Comparison of ENCODE assay signal across 22 cellular contexts in the genomic region with DNA sequence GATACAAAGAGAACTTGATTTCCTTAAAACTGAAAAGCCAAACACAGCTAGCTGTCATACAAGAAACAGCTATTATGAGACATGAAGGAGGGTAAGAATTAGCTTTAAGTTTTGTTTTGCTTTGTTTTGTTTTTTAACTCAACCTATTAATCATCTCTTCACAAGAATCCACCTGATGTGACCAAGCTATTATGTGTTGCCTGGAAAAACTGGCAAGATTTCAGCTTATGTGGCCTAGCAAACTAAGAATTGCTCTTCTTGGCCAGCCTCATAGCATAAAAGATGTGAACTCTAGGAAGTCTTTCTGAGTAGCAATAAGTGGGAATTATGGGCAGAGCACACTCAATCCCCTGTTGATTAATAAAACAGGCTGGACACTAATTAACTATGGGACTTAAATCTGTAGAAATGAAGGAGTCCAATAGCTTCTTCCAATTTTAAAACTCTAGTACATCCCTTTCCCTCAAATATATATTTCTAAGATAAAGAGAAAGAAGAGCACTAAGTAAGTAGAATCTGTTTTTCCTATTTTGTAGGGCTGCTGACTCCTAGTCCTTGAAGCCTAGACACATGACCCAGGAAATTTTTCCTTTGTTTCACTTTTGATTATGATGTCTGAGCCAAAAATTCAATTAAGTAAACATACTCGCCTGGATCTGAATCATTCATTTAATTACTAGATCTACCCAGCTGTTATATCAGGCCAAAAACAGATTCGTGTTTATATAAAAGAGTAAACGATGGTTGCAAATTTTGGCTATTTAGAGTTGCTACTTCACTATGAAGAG.
DNase-seq lines count a peak whose midpoint lies in the region; TF ChIP-seq lines count a peak whose summit lies in the region.
"Had no signal": no experiment of that assay in that cellular context is flagged by ENCODE, and none has a peak within 500 bp of the region (broad histone marks: within the 10 kb centered on the region; RNA-seq: fewer than 3 reads in every experiment).

No MANE protein-coding gene starts in this region.

- no peak for TF ChIP-seq CTCF in fibroblast of villous mesenchyme (IDR thresholded peaks at IDR 0.05; ENCODE audit: insufficient read depth, low read depth, low read length)

- peaks cover 5% of the 10 kb centered on the region for H3K4me1 ChIP-seq in stomach smooth muscle (ENCODE audit: control insufficient read depth, insufficient read depth, low read length)
- no peaks in the 10 kb centered on the region for H3K4me1 ChIP-seq in effector memory CD4-positive, alpha-beta T cell (ENCODE audit: control insufficient read depth, insufficient read depth, low read length, poor library complexity, severe bottlenecking)
- H3K4me1 ChIP-seq: A549, tibial artery had no signal

- no peaks in the 10 kb centered on the region for H3K27me3 ChIP-seq in stomach smooth muscle (ENCODE audit: control insufficient read depth in 1 of 2, insufficient read depth in 2 of 2, low read length in 2 of 2)
- H3K27me3 ChIP-seq in effector memory CD4-positive, alpha-beta T cell (replicated peaks; ENCODE audit: control insufficient read depth, insufficient read depth, low read length, poor library complexity, severe bottlenecking), result no peaks in the 10 kb centered on the region
- H3K27me3 ChIP-seq: neutrophil, tibial artery had no signal

- no peak overlapping the region for H3K27ac ChIP-seq in stomach smooth muscle (ENCODE audit: low read length)
- H3K27ac ChIP-seq in effector memory CD4-positive, alpha-beta T cell (ENCODE audit: insufficient read depth, low read length, poor library complexity, severe bottlenecking), result no peak overlapping the region
- H3K27ac ChIP-seq: A549, neutrophil, tibial artery, WERI-Rb-1 had no signal

- H3K9me3 ChIP-seq in stomach smooth muscle (ENCODE audit: control insufficient read depth in 2 of 2, low read length in 2 of 2), result no peaks in the 10 kb centered on the region
- no peaks in the 10 kb centered on the region for H3K9me3 ChIP-seq in effector memory CD4-positive, alpha-beta T cell (ENCODE audit: control insufficient read depth, low read length)
- H3K9me3 ChIP-seq: A549, neutrophil, tibial artery had no signal

- no peak overlapping the region for H3K4me3 ChIP-seq in fibroblast of villous mesenchyme (ENCODE audit: low read depth, low read length)
- peak overlapping the region; percentile 23 to 52 for H3K4me3 ChIP-seq in stomach smooth muscle (ENCODE audit: low read length in 2 of 2)
- H3K4me3 ChIP-seq in effector memory CD4-positive, alpha-beta T cell (ENCODE audit: insufficient read depth, low read depth, low read length, poor library complexity, severe bottlenecking), result no peak overlapping the region
- H3K4me3 ChIP-seq: A549, GM23338, tibial artery had no signal

- no peaks in the 10 kb centered on the region for H3K36me3 ChIP-seq in stomach smooth muscle (ENCODE audit: control insufficient read depth in 2 of 2, insufficient read depth in 2 of 2, low read length in 2 of 2)
- no peaks in the 10 kb centered on the region for H3K36me3 ChIP-seq in effector memory CD4-positive, alpha-beta T cell (ENCODE audit: control insufficient read depth, insufficient read depth, low read length)
- H3K36me3 ChIP-seq: neutrophil, tibial artery, WERI-Rb-1 had no signal

- peak overlapping the region in 1 of 2 donors; percentile 18 for H3K9ac ChIP-seq in stomach smooth muscle (ENCODE audit: low read length in 2 of 2)

- DNase-seq in NCI-H1436 treated with DMSO at 0.1 percent for 48 hours (lab: John Stamatoyannopoulos, UW), result peak; percentile 17
- DNase-seq in NCI-H1436 (lab: John Stamatoyannopoulos, UW), result no peak
- DNase-seq in NCI-H345 (lab: John Stamatoyannopoulos, UW), result peak; percentile 53
- peak; percentile 24 for DNase-seq in fibroblast of villous mesenchyme (ENCODE audit: low read depth)
- DNase-seq in effector memory CD4-positive, alpha-beta T cell, result no peak
- no peak for DNase-seq in activated CD4-positive, alpha-beta T cell treated with anti-CD3 and anti-CD28 coated beads, Interleukin-2, amount 50 U/mL, for 4 hours
- DNase-seq in DMS 273 (lab: John Stamatoyannopoulos, UW; ENCODE audit: unreplicated experiment), result no peak
- DNase-seq: activated CD8-positive, alpha-beta T cell treated with anti-CD3 and anti-CD28 coated beads for 36 hours; activated T-cell treated with anti-CD3 and anti-CD28 coated beads, Interleukin-2, amount 50 U/mL, for 48 hours; C1 segment of cervical spinal cord; foreskin melanocyte; left colon; MV-4-11; retina; stimulated activated CD4-positive, alpha-beta T cell treated with anti-CD3 and anti-CD28 coated beads, Interleukin-15, amount 100 ng/mL, for 24 hours; T-cell; tibial artery; WERI-Rb-1 had no signal

Comparison
In these comparisons a context has a peak if more than half of its experiments do, and no peak if none do; other contexts are left out.
1. DNase-seq: peak in NCI-H1436 treated with DMSO at 0.1 percent for 48 hours (single experiment), NCI-H345 (single experiment) and fibroblast of villous mesenchyme (single experiment); none in NCI-H1436 (single experiment), effector memory CD4-positive, alpha-beta T cell (0 of 3), activated CD4-positive, alpha-beta T cell treated with anti-CD3 and anti-CD28 coated beads, Interleukin-2, amount 50 U/mL, for 4 hours (0 of 2) and DMS 273 (single experiment).
2. H3K4me3 ChIP-seq: peak in stomach smooth muscle (2 of 2); none in fibroblast of villous mesenchyme (single experiment) and effector memory CD4-positive, alpha-beta T cell (single experiment).